ENCODE assay signal across 25 cellular contexts in the genomic region with DNA sequence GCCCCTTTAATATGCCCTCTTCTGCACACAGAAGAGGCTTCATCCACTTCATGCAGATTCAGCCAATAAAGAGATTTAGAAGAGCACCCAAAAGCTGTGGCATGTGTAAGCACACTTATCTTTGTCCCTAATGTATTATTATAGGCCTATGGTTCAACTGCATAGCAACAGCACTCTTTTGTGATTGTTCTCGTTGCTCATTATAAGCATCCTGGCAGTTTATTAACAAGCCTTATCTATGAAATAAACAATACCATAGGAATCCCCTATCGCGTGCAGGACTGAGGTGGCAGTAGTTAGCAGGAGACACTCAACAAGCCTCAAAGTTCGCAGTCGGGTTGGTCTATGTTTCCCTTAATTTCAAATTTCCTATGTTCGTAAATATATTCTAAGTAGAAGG.
DNase-seq lines count a peak whose midpoint lies in the region; ATAC-seq and TF ChIP-seq lines count a peak whose summit lies in the region.
"Had no signal": no experiment of that assay in that cellular context is flagged by ENCODE, and none has a peak within 500 bp of the region (broad histone marks: within the 10 kb centered on the region; RNA-seq: fewer than 3 reads in every experiment).

No MANE protein-coding gene starts in this region.

- peak overlapping the region; percentile 48; the same call in 1 of the 2 replicates for H3K9ac ChIP-seq in KMS-11

- peaks cover 88% of the 10 kb centered on the region for H3K4me1 ChIP-seq in KMS-11 (ENCODE audit: low read depth, poor library complexity, severe bottlenecking)
- H3K4me1 ChIP-seq in PC-9 (replicated peaks; ENCODE audit: insufficient read depth): peaks cover 9% of the 10 kb centered on the region
- H3K4me1 ChIP-seq in psoas muscle: peaks cover 78% of the 10 kb centered on the region

- H3K36me3 ChIP-seq in KMS-11 (ENCODE audit: insufficient read depth): no peaks in the 10 kb centered on the region
- no peaks in the 10 kb centered on the region for H3K36me3 ChIP-seq in PC-9 (ENCODE audit: low read depth)
- no peaks in the 10 kb centered on the region for H3K36me3 ChIP-seq in psoas muscle (ENCODE audit: insufficient read depth in 1 of 2, low read depth in 1 of 2)
- H3K36me3 ChIP-seq: cardiac muscle cell, tibial artery had no signal

- H3K4me3 ChIP-seq in KMS-11 (IDR thresholded peaks at IDR 0.05; ENCODE audit: insufficient read depth, low read depth, low read length): no peak overlapping the region
- H3K4me3 ChIP-seq in PC-9: no peak overlapping the region
- H3K4me3 ChIP-seq in psoas muscle: no peak overlapping the region
- H3K4me3 ChIP-seq: cardiac muscle cell, tibial artery had no signal

- BruUV-seq in PC-9 (replicated peaks; lab: Mats Ljungman, UMichigan): no TSS peak

- no peak for TF ChIP-seq CTCF in KMS-11 (conservative IDR thresholded peaks at IDR 0.05; ENCODE audit: low read depth, low read length)
- TF ChIP-seq CTCF in PC-9 (conservative IDR thresholded peaks at IDR 0.05): no peak
- no peak for TF ChIP-seq CTCF in psoas muscle (IDR thresholded peaks at IDR 0.05)

- CTCF ChIA-PET in PC-9 (lab: Charles Lee): no interaction called here

- no peaks in the 10 kb centered on the region; the same call in 1 of the 2 replicates for H3K9me3 ChIP-seq in PC-9 (ENCODE audit: insufficient read depth, low read depth)
- no peaks in the 10 kb centered on the region for H3K9me3 ChIP-seq in psoas muscle
- H3K9me3 ChIP-seq: tibial artery had no signal

- intact Hi-C loops in PC-9 (cut with micrococcal nuclease; ENCODE audit: unreplicated experiment) (no loop called here), psoas muscle (cut with DNase I) (no loop called here)

- H3K79me2 ChIP-seq in KMS-11 (ENCODE audit: insufficient read depth, low read depth) (peaks cover 94% of the 10 kb centered on the region), PC-9 (ENCODE audit: low read depth) (peaks cover 82% of the 10 kb centered on the region)

- H3K4me2 ChIP-seq in KMS-11: peak overlapping the region; percentile 94
- H3K4me2 ChIP-seq in PC-9: no peak overlapping the region

- H3K9me2 ChIP-seq in PC-9 (ENCODE audit: insufficient read depth): no peaks in the 10 kb centered on the region; the same call in 1 of the 2 replicates

- H3K27ac ChIP-seq in KMS-11: peak overlapping the region; percentile 83
- H3K27ac ChIP-seq in PC-9: 0 out of 2 replicates have a peak overlapping the region, but pooled peaks have one; percentile 3
- H3K27ac ChIP-seq in psoas muscle: peak overlapping the region; percentile 78
- H3K27ac ChIP-seq: cardiac muscle cell, tibial artery had no signal

- H3F3A ChIP-seq in PC-9 (ENCODE audit: insufficient read depth, low read depth): peaks cover 9% of the 10 kb centered on the region; the same call in 1 of the 2 replicates

- ATAC-seq in psoas muscle: no peak
- no peak for ATAC-seq in HG02884 (IDR thresholded peaks at IDR 0.05; ENCODE audit: unreplicated experiment)
- ATAC-seq in esophagus mucosa: no peak
- ATAC-seq: activated T-cell treated with anti-CD3 and anti-CD28 coated beads, Interleukin-2, amount 50 U/mL, for 4 hours; HCT116 had no signal

- DNase-seq in NCI-H187 treated with DMSO at 0.1 percent for 48 hours (lab: John Stamatoyannopoulos, UW): peak; percentile 47
- no peak for DNase-seq in NCI-H187 (lab: John Stamatoyannopoulos, UW)
- DNase-seq in PC-9: no peak
- no peak for DNase-seq in psoas muscle
- no peak for DNase-seq in NCI-H2107 treated with DMSO at 0.1 percent for 48 hours (lab: John Stamatoyannopoulos, UW; ENCODE audit: unreplicated experiment)
- DNase-seq: 8988T; activated CD4-positive, alpha-beta T cell treated with anti-CD3 and anti-CD28 coated beads for 1 hour; activated naive CD4-positive, alpha-beta T cell treated with anti-CD3 and anti-CD28 coated beads, Interleukin-2, amount 10 ng/mL, durations not matched to agents 7 days and 5 days; activated T-cell treated with anti-CD3 and anti-CD28 coated beads, Interleukin-2, amount 50 U/mL, for 4 hours; amygdala; CD4-positive, alpha-beta memory T cell; DMS53; KG1; NCI-H1930; NCI-H510A; nucleus accumbens; SIG-M5; stimulated activated CD4-positive, alpha-beta T cell treated with anti-CD3 and anti-CD28 coated beads, Interleukin-4, amount 100 ng/mL, for 24 hours; stimulated activated naive CD4-positive, alpha-beta T cell treated with Interleukin-2 at 50 U/mL for 16 hours; tibial artery had no signal

- 76 to 87% (median 76%) methylated on average over 6 of the region's 6 CpGs for WGBS in psoas muscle, 3 donors

- no peaks in the 10 kb centered on the region for H3K27me3 ChIP-seq in KMS-11 (ENCODE audit: insufficient read depth, low read depth)
- no peaks in the 10 kb centered on the region for H3K27me3 ChIP-seq in PC-9 (ENCODE audit: insufficient read depth, low read depth)
- no peaks in the 10 kb centered on the region for H3K27me3 ChIP-seq in psoas muscle (ENCODE audit: insufficient read depth in 3 of 3, low read length in 2 of 3)
- H3K27me3 ChIP-seq: cardiac muscle cell, tibial artery had no signal

- POLR2A ChIA-PET in PC-9 (lab: Charles Lee; ENCODE audit: unreplicated experiment): no interaction called here

- peaks cover 5% of the 10 kb centered on the region; the same call in 1 of the 2 replicates for H4K20me1 ChIP-seq in KMS-11 (ENCODE audit: insufficient read depth)
- no peaks in the 10 kb centered on the region; the same call in none of the 2 replicates for H4K20me1 ChIP-seq in PC-9 (ENCODE audit: insufficient read depth)

- no peak overlapping the region for H2AFZ ChIP-seq in KMS-11 (ENCODE audit: low read depth)
- no peak overlapping the region for H2AFZ ChIP-seq in PC-9

Comparison
In these comparisons a context has a peak if more than half of its experiments do, and no peak if none do; other contexts are left out.
1. H3K27ac ChIP-seq: peak in every context shown above with its lines; median percentile 83 in KMS-11; 78 in psoas muscle; 3 in PC-9.